ENCODE assay signal across 9 cellular contexts in genomic region chr2:188765522-188765921, GRCh38.
A peak's percentile ranks its signal among the peaks of the same experiment; 100 is the strongest.
DNase-seq lines count a peak whose midpoint lies in the region; ATAC-seq and TF ChIP-seq lines count a peak whose summit lies in the region.
"Had no signal": no experiment of that assay in that cellular context is flagged by ENCODE, and none has a peak within 500 bp of the region (broad histone marks: within the 10 kb centered on the region; RNA-seq: fewer than 3 reads in every experiment).

No MANE protein-coding gene starts in this region.

- H2AFZ ChIP-seq in osteoblast (ENCODE audit: low read length): no peak overlapping the region

- no peaks in the 10 kb centered on the region for H3K9me3 ChIP-seq in osteoblast (ENCODE audit: low read depth, low read length)
- no peaks in the 10 kb centered on the region for H3K9me3 ChIP-seq in colonic mucosa

- ATAC-seq in HG03095 (IDR thresholded peaks at IDR 0.05; ENCODE audit: unreplicated experiment) (peak; percentile 57), HG03039 (IDR thresholded peaks at IDR 0.05; ENCODE audit: unreplicated experiment) (no peak)

- H3K36me3 ChIP-seq in osteoblast (ENCODE audit: insufficient read depth, low read length) (no peaks in the 10 kb centered on the region), colonic mucosa (no peaks in the 10 kb centered on the region)

- H3K4me1 ChIP-seq in osteoblast (ENCODE audit: insufficient read depth, low read length) (peaks cover 10% of the 10 kb centered on the region), colonic mucosa (no peaks in the 10 kb centered on the region)

- H4K20me1 ChIP-seq in osteoblast (ENCODE audit: insufficient read depth, low read length): no peaks in the 10 kb centered on the region

- peak; percentile 70 for DNase-seq in NCI-H748 (lab: John Stamatoyannopoulos, UW; ENCODE audit: unreplicated experiment)
- no peak for DNase-seq in NCI-H748 treated with DMSO at 0.1 percent for 48 hours (lab: John Stamatoyannopoulos, UW)
- peak; percentile 62 for DNase-seq in osteoblast (ENCODE audit: insufficient read length, low spot score, missing footprints)
- no peak for DNase-seq in stimulated activated naive CD4-positive, alpha-beta T cell treated with Interleukin-2 at 50 U/mL for 16 hours (lab: John Stamatoyannopoulos, UW)
- DNase-seq in colonic mucosa: no peak

- H3K27me3 ChIP-seq in osteoblast (ENCODE audit: insufficient read depth, low read length): no peaks in the 10 kb centered on the region
- no peaks in the 10 kb centered on the region for H3K27me3 ChIP-seq in colonic mucosa

- TF ChIP-seq CTCF in VCaP (conservative IDR thresholded peaks at IDR 0.05) (peak; percentile 25; the same call in 1 of the 2 replicates), osteoblast (IDR thresholded peaks at IDR 0.05; ENCODE audit: extremely low read depth, low read depth, low read length) (peak; percentile 34), colonic mucosa (IDR thresholded peaks at IDR 0.05) (no peak)

- H3K4me3 ChIP-seq in osteoblast (ENCODE audit: insufficient read depth, low read length) (no peak overlapping the region), colonic mucosa (no peak overlapping the region)
- H3K4me3 ChIP-seq: SK-N-MC had no signal

- H3K79me2 ChIP-seq in osteoblast (ENCODE audit: insufficient read depth, low read length): no peaks in the 10 kb centered on the region

- intact Hi-C loops in colonic mucosa (cut with DNase I): no loop called here

- no peak overlapping the region for H3K9ac ChIP-seq in colonic mucosa (ENCODE audit: low read depth in 2 of 2, low read length in 2 of 2)

- no peak overlapping the region for H3K4me2 ChIP-seq in osteoblast (ENCODE audit: insufficient read depth, low read length)

- H3K27ac ChIP-seq in VCaP (no peak overlapping the region), osteoblast (ENCODE audit: low read depth, low read length) (peak overlapping the region; percentile 52), colonic mucosa (no peak overlapping the region)
- H3K27ac ChIP-seq: SK-N-MC had no signal

Comparison
In these comparisons a context has a peak if more than half of its experiments do, and no peak if none do; other contexts are left out.
1. DNase-seq: peak in NCI-H748 (single experiment) and osteoblast (single experiment); none in NCI-H748 treated with DMSO at 0.1 percent for 48 hours (single experiment), stimulated activated naive CD4-positive, alpha-beta T cell treated with Interleukin-2 at 50 U/mL for 16 hours (single experiment) and colonic mucosa (single experiment).